Comparison of ENCODE assay signal across 21 cellular contexts in the genomic region with DNA sequence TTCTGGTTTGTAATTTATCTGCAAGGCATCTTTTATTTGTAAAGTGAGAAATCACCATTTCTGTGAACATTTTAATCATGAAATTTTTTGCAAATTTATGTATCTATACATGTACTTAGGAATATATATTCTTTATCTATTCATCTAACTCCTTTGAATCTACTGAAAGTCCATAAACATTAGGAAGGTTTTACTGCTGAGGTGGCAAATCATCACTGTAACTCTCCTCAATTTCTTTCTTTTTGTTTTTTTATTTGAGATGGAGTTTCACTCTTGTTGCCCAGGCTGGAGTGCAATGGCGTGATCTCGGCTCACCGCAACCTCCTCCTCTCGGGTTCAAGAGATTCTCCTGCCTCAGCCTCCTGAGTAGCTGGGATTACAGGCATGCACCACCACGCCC.
DNase-seq lines count a peak whose midpoint lies in the region; ATAC-seq, FAIRE-seq and TF ChIP-seq lines count a peak whose summit lies in the region.
"Had no signal": no experiment of that assay in that cellular context is flagged by ENCODE, and none has a peak within 500 bp of the region (broad histone marks: within the 10 kb centered on the region; RNA-seq: fewer than 3 reads in every experiment).

No MANE protein-coding gene starts in this region.

- POLR2A ChIA-PET in A549 (lab: Yijun Ruan, JAX): no interaction called here

- H3K36me3 ChIP-seq in Loucy (ENCODE audit: insufficient read depth, low read length) (no peaks in the 10 kb centered on the region), spleen (no peaks in the 10 kb centered on the region)
- H3K36me3 ChIP-seq: BLaER1, HAP-1 had no signal

- CTCF ChIA-PET in A549 (lab: Yijun Ruan, JAX): no interaction called here

- 81% methylated on average over 5 of the region's 5 CpGs for WGBS in A549 (ENCODE audit: missing lambda C conversion rate)
- WGBS in spleen, 5 donors: 91 to 95% (median 92%) methylated on average over 5 of the region's 5 CpGs

- H3K9me3 ChIP-seq in A549 (no peaks in the 10 kb centered on the region), Loucy (ENCODE audit: insufficient read depth, low read depth, low read length) (no peaks in the 10 kb centered on the region), spleen (no peaks in the 10 kb centered on the region)
- H3K9me3 ChIP-seq: BLaER1, HAP-1 had no signal

- in situ Hi-C loops in KBM-7 (cut with MboI; ENCODE audit: low pct_unique_long_range_greater_than_20kb, low sequenced_read_pairs): no loop called here

- no peak for ATAC-seq in A549

- H3K9me3 Mint-ChIP-seq in nephron: no peaks in the 10 kb centered on the region
- H3K9me3 Mint-ChIP-seq: CD4-positive, alpha-beta T cell; CD8-positive, alpha-beta memory T cell; HFFc6 had no signal

- H3K4me2 ChIP-seq in A549 (no peak overlapping the region), Loucy (ENCODE audit: low read depth, low read length, poor library complexity, severe bottlenecking) (peak overlapping the region; percentile 58)

- no peak overlapping the region for H2AFZ ChIP-seq in Loucy (ENCODE audit: low read length)

- intact Hi-C loops in spleen (cut with DNase I; ENCODE audit: low total_unique reads): no loop called here

- peak overlapping the region; percentile 48 for H3K9ac ChIP-seq in Loucy (ENCODE audit: low read depth, low read length, poor library complexity, severe bottlenecking)
- H3K9ac ChIP-seq: BLaER1 had no signal

- TF ChIP-seq CTCF in A549 (IDR thresholded peaks at IDR 0.05): no peak
- TF ChIP-seq CTCF in Loucy (conservative IDR thresholded peaks at IDR 0.05; ENCODE audit: low read length): no peak
- no peak for TF ChIP-seq CTCF in nephron (IDR thresholded peaks at IDR 0.05; ENCODE audit: unreplicated experiment in 3 of 3)
- TF ChIP-seq CTCF in spleen (IDR thresholded peaks at IDR 0.05 in 8 of 11, conservative IDR thresholded peaks at IDR 0.05 in 3 of 11): no peak

- TF ChIP-seq EP300 in A549 (IDR thresholded peaks at IDR 0.05): no peak

- FAIRE-seq in A549 (lab: Jason Lieb, UNC) (no peak), G401.6 (lab: Jason Lieb, UNC) (peak; percentile 28)
- FAIRE-seq: D721Med, GM12892, H54 had no signal

- no peak for DNase-seq in A549 (ENCODE audit: low read depth in 1 of 2, low spot score in 1 of 2)
- DNase-seq in KBM-7: no peak
- no peak for DNase-seq in stimulated activated CD4-positive, alpha-beta T cell treated with anti-CD3 and anti-CD28 coated beads, Interleukin-15, amount 100 ng/mL, for 24 hours
- no peak for DNase-seq in spleen
- DNase-seq: 8988T; CD4-positive, alpha-beta T cell; CD8-positive, alpha-beta memory T cell; DMS 273 treated with DMSO at 0.1 percent for 48 hours; DMS79; GOT3; HFFc6 had no signal

- peaks cover 12% of the 10 kb centered on the region for H3K79me2 ChIP-seq in Loucy (ENCODE audit: insufficient read depth, low read length)

- no peaks in the 10 kb centered on the region for H4K20me1 ChIP-seq in Loucy (ENCODE audit: insufficient read depth, low read length, poor library complexity, severe bottlenecking)
- H4K20me1 ChIP-seq: BLaER1 had no signal

- H3K27ac Mint-ChIP-seq in nephron: peak overlapping the region; percentile 57 to 83 (median 64)
- H3K27ac Mint-ChIP-seq: B cell; CD4-positive, alpha-beta T cell; CD8-positive, alpha-beta memory T cell; HFFc6 had no signal

- H3K4me1 ChIP-seq in A549: peaks cover 18% of the 10 kb centered on the region
- H3K4me1 ChIP-seq in Loucy (ENCODE audit: insufficient read depth, low read length, poor library complexity, severe bottlenecking): peaks cover 62% of the 10 kb centered on the region
- no peaks in the 10 kb centered on the region for H3K4me1 ChIP-seq in spleen
- H3K4me1 ChIP-seq: BLaER1 had no signal

- H3K4me3 ChIP-seq in A549 (no peak overlapping the region), Loucy (ENCODE audit: low read length, poor library complexity, severe bottlenecking) (peak overlapping the region; percentile 60), spleen (no peak overlapping the region)
- H3K4me3 ChIP-seq: BLaER1, HAP-1 had no signal

- peaks cover 7% of the 10 kb centered on the region for H3F3A ChIP-seq in Loucy (ENCODE audit: low read depth)

- TF ChIP-seq RAD21 in A549 (conservative IDR thresholded peaks at IDR 0.05 in 1 of 2, IDR thresholded peaks at IDR 0.05 in 1 of 2): no peak

- H3K4me1 Mint-ChIP-seq in nephron: peaks cover 29% of the 10 kb centered on the region
- H3K4me1 Mint-ChIP-seq: B cell; CD8-positive, alpha-beta memory T cell had no signal

- H3K27ac ChIP-seq in A549: no peak overlapping the region
- no peak overlapping the region for H3K27ac ChIP-seq in spleen
- H3K27ac ChIP-seq: BLaER1, C4-2B had no signal

- H3K4me3 Mint-ChIP-seq in nephron: no peak overlapping the region
- H3K4me3 Mint-ChIP-seq: B cell; CD4-positive, alpha-beta T cell; CD8-positive, alpha-beta memory T cell; HFFc6 had no signal

- no peaks in the 10 kb centered on the region for H3K36me3 Mint-ChIP-seq in nephron (ENCODE audit: low read depth)
- H3K36me3 Mint-ChIP-seq: CD8-positive, alpha-beta memory T cell had no signal

- H3K9me2 ChIP-seq in Loucy (replicated peaks; ENCODE audit: low read depth, low read length): no peaks in the 10 kb centered on the region

- no peaks in the 10 kb centered on the region for H3K27me3 ChIP-seq in Loucy (ENCODE audit: insufficient read depth, low read length, poor library complexity, severe bottlenecking)
- H3K27me3 ChIP-seq in spleen (replicated peaks in 1 of 7): no peaks in the 10 kb centered on the region
- H3K27me3 ChIP-seq: BLaER1 had no signal

- H3K27me3 Mint-ChIP-seq in nephron (ENCODE audit: low read depth): no peaks in the 10 kb centered on the region

- TF ChIP-seq POLR2A in A549 (IDR thresholded peaks at IDR 0.05; ENCODE audit: low read length): no peak
- TF ChIP-seq POLR2A in spleen (IDR thresholded peaks at IDR 0.05): no peak

TF ChIP-seq in A549, 52 proteins besides CTCF, POLR2A, EP300 and RAD21:
- no peak for TF ChIP-seq PHF8 (IDR thresholded peaks at IDR 0.05; ENCODE audit: borderline replicate concordance, low read depth)
- peak; percentile 65 for TF ChIP-seq MAFK (IDR thresholded peaks at IDR 0.05; ENCODE audit: partially characterized antibody)
- TF ChIP-seq NFE2L2 (conservative IDR thresholded peaks at IDR 0.05; ENCODE audit: low read length): no peak
- no peak for TF ChIP-seq JUN (IDR thresholded peaks at IDR 0.05)
